15 cellular contexts compared by ENCODE assay signal in the genomic region with DNA sequence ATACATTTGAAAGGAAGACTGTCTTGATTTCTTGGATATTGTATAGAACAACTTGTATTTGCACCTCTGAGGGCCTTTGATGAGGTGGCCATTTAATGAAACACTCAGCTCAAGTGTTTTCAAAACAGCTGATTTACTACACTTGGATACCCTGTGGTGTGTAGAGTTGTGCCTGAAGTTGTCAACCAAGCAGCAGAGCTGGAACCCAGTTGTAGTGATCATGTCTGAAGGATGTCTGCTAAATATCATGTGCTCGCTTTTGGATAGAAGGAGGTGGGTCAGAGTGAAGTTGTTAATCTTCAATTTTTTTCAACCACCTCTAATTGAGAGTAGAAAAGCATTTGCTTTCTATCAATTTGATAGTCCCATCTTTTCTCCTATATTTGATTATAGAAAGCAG.
"Had no signal": no experiment of that assay in that cellular context is flagged by ENCODE, and none has a peak within 500 bp of the region (broad histone marks: within the 10 kb centered on the region; RNA-seq: fewer than 3 reads in every experiment).

No MANE protein-coding gene starts in this region.

- H3K9me3 Mint-ChIP-seq: endodermal cell had no signal

- H2AFZ ChIP-seq: hepatocyte had no signal

- H3K4me2 ChIP-seq: hepatocyte had no signal

- H3K27ac Mint-ChIP-seq: endodermal cell had no signal

- H3K27me3 Mint-ChIP-seq: stimulated activated naive CD8-positive, alpha-beta T cell treated with anti-CD3 and anti-CD28 coated beads, Interleukin-15, amount 100 ng/mL, for 72 hours had no signal

- H3K9me3 ChIP-seq: neutrophil, thoracic aorta had no signal

- DNase-seq: activated CD4-positive, CD25-positive, alpha-beta regulatory T cell treated with anti-CD3 and anti-CD28 coated beads, Interleukin-2, amount 50 U/mL, for 72 hours; activated naive CD4-positive, alpha-beta T cell; activated T-cell treated with anti-CD3 and anti-CD28 coated beads, Interleukin-2, amount 50 U/mL, for 48 hours; brain microvascular endothelial cell; dermis blood vessel endothelial cell; endodermal cell; erythroblast; kidney glomerular epithelial cell; stimulated activated CD4-positive, alpha-beta T cell treated with anti-CD3 and anti-CD28 coated beads, Interleukin-15, amount 100 ng/mL, for 24 hours; stimulated activated CD4-positive, alpha-beta T cell treated with anti-CD3 and anti-CD28 coated beads, Interleukin-4, amount 100 ng/mL, for 24 hours; T-helper 9 cell had no signal

- H3K4me3 Mint-ChIP-seq: endodermal cell had no signal

- H3K27me3 ChIP-seq: brain microvascular endothelial cell, hepatocyte, neutrophil had no signal

- ATAC-seq: stimulated activated naive CD8-positive, alpha-beta T cell treated with anti-CD3 and anti-CD28 coated beads, Interleukin-15, amount 100 ng/mL, for 72 hours had no signal

- H3K36me3 ChIP-seq: brain microvascular endothelial cell, neutrophil, thoracic aorta had no signal

- H3K4me3 ChIP-seq: hepatocyte, thoracic aorta had no signal

- H3K27ac ChIP-seq: brain microvascular endothelial cell, hepatocyte, neutrophil, thoracic aorta had no signal

- H3K79me2 ChIP-seq: hepatocyte had no signal
